ENCODE assay signal across 27 cellular contexts in the genomic region with DNA sequence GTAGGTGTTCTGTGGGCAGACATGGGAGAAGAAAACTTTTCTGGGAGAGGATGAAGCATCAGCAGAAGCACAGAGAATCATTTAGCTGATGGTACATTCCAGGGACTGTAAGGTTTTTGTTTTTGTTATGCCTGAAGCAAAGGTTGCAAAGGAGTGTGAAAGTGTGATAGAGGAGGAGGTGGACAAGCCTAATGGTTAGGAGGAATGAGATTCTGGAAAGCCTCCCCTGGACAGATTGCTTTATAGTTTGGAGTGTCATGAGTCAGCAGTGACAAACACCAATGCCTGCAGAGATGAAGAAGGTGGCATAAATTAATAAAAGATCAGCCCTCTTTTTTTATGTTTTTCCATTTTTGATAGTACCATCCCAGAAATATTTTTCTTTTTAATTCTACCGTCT.
"Had no signal": no experiment of that assay in that cellular context is flagged by ENCODE, and none has a peak within 500 bp of the region (broad histone marks: within the 10 kb centered on the region; RNA-seq: fewer than 3 reads in every experiment).

No MANE protein-coding gene starts in this region.

- H3K4me3 ChIP-seq: ascending aorta, breast epithelium, cardiac muscle cell, colonic mucosa had no signal

- ATAC-seq: activated CD4-positive, alpha-beta T cell treated with anti-CD3 and anti-CD28 coated beads for 36 hours; activated naive CD4-positive, alpha-beta T cell treated with anti-CD3 and anti-CD28 coated beads, Interleukin-2, amount 50 U/mL, for 72 hours; activated T-cell treated with anti-CD3 and anti-CD28 coated beads, Interleukin-2, amount 50 U/mL, for 72 hours; esophagus mucosa; T-cell had no signal

- DNase-seq: activated CD4-positive, alpha-beta memory T cell treated with anti-CD3 and anti-CD28 coated beads, Interleukin-2, amount 10 ng/mL, durations not matched to agents 7 days and 5 days; activated CD4-positive, alpha-beta T cell treated with anti-CD3 and anti-CD28 coated beads for 36 hours; activated CD4-positive, alpha-beta T cell treated with anti-CD3 and anti-CD28 coated beads, Interleukin-2, amount 10 ng/mL, durations not matched to agents 7 days and 5 days; activated CD4-positive, alpha-beta T cell treated with anti-CD3 and anti-CD28 coated beads, Interleukin-2, amount 50 U/mL, for 4 hours; activated CD4-positive, CD25-positive, alpha-beta regulatory T cell; activated CD4-positive, CD25-positive, alpha-beta regulatory T cell treated with anti-CD3 and anti-CD28 coated beads, Interleukin-2, amount 50 U/mL, for 72 hours; activated CD8-positive, alpha-beta memory T cell treated with anti-CD3 and anti-CD28 coated beads, Interleukin-2, amount 50 U/mL, for 48 hours; activated gamma-delta T cell; activated naive CD4-positive, alpha-beta T cell; activated naive CD4-positive, alpha-beta T cell treated with anti-CD3 and anti-CD28 coated beads, Interleukin-2, amount 10 ng/mL, durations not matched to agents 7 days and 5 days; activated naive CD8-positive, alpha-beta T cell treated with anti-CD3 and anti-CD28 coated beads, Interleukin-2, amount 10 ng/mL, durations not matched to agents 7 days and 5 days; activated T-cell treated with anti-CD3 and anti-CD28 coated beads for 4 hours; activated T-cell treated with anti-CD3 and anti-CD28 coated beads, Interleukin-2, amount 50 U/mL, for 24 hours; activated T-cell treated with anti-CD3 and anti-CD28 coated beads, Interleukin-2, amount 50 U/mL, for 72 hours; central memory CD4-positive, alpha-beta T cell; cerebellar nuclear complex; colonic mucosa; effector CD8-positive, alpha-beta T cell; head of caudate nucleus; T-cell; T-helper 9 cell had no signal

- H3K36me3 ChIP-seq: ascending aorta, breast epithelium, cardiac muscle cell, colonic mucosa had no signal

- H3K9me3 ChIP-seq: ascending aorta, breast epithelium, colonic mucosa had no signal

- H3K27ac ChIP-seq: ascending aorta, breast epithelium, cardiac muscle cell, colonic mucosa, epithelial cell of prostate had no signal

- H3K4me1 ChIP-seq: ascending aorta, breast epithelium, colonic mucosa had no signal
